Comparison of ENCODE assay signal across 2 cellular contexts in the genomic region with DNA sequence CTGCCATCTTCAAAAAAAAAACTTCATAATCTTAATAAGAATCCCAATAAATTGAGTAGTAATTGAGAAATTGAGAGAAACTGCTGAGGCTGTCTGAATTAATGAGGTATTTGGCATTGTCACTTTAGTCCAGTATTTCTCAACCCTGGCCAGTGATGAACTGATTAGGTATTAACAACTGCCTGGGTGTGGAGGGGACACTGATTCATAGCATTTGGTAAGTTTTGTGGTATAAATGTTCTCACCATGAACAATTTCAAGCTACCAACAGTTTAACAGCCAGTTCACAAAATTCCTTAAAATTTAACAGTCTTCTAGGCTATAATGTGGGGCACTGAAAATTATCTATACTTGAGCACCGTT.
TF ChIP-seq lines count a peak whose summit lies in the region.

No MANE protein-coding gene starts in this region.

TF ChIP-seq in SK-N-SH, 30 proteins besides CTCF, POLR2A, EP300 and RAD21 (continued from another document):
- TF ChIP-seq REST (IDR thresholded peaks at IDR 0.05; ENCODE audit: low read depth, low read length) (no peak), SMC3 (IDR thresholded peaks at IDR 0.05; ENCODE audit: low read depth, low read length) (no peak), RCOR1 (IDR thresholded peaks at IDR 0.05; ENCODE audit: low read length) (no peak), MEF2A (IDR thresholded peaks at IDR 0.05; ENCODE audit: borderline replicate concordance, low read depth) (no peak), FOXJ3 (CRISPR knock-in tag; IDR thresholded peaks at IDR 0.05) (no peak), ELF1 (IDR thresholded peaks at IDR 0.05) (no peak), RFX5 (IDR thresholded peaks at IDR 0.05; ENCODE audit: low read length) (no peak), SIN3A (IDR thresholded peaks at IDR 0.05; ENCODE audit: borderline replicate concordance, low read depth, low read length) (no peak), MXI1 (IDR thresholded peaks at IDR 0.05; ENCODE audit: low read depth, low read length) (no peak), TAF1 (IDR thresholded peaks at IDR 0.05; ENCODE audit: borderline replicate concordance, low read depth, low read length) (no peak), FOXM1 (IDR thresholded peaks at IDR 0.05; ENCODE audit: low read depth) (no peak), RXRA (IDR thresholded peaks at IDR 0.05; ENCODE audit: borderline replicate concordance, low read depth) (no peak), YY1 (IDR thresholded peaks at IDR 0.05; ENCODE audit: low read depth) (no peak)
- TF ChIP-seq, protein P1, sequence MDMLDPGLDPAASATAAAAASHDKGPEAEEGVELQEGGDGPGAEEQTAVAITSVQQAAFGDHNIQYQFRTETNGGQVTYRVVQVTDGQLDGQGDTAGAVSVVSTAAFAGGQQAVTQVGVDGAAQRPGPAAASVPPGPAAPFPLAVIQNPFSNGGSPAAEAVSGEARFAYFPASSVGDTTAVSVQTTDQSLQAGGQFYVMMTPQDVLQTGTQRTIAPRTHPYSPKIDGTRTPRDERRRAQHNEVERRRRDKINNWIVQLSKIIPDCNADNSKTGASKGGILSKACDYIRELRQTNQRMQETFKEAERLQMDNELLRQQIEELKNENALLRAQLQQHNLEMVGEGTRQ (IDR thresholded peaks at IDR 0.05; ENCODE audit: borderline replicate concordance, low read depth, low read length), result no peak
- TF ChIP-seq, protein P2, sequence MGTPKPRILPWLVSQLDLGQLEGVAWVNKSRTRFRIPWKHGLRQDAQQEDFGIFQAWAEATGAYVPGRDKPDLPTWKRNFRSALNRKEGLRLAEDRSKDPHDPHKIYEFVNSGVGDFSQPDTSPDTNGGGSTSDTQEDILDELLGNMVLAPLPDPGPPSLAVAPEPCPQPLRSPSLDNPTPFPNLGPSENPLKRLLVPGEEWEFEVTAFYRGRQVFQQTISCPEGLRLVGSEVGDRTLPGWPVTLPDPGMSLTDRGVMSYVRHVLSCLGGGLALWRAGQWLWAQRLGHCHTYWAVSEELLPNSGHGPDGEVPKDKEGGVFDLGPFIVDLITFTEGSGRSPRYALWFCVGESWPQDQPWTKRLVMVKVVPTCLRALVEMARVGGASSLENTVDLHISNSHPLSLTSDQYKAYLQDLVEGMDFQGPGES (IDR thresholded peaks at IDR 0.05; ENCODE audit: low read depth, low read length), result no peak

TF ChIP-seq in SK-N-SH treated with all-trans-retinoic acid at 6 μM for 48 hours, 23 proteins besides CTCF, POLR2A, EP300 and RAD21 (continued from another document):
- no peak for TF ChIP-seq CREB5 (CRISPR knock-in tag; IDR thresholded peaks at IDR 0.05; ENCODE audit: low read depth)
- TF ChIP-seq ARNTL (CRISPR knock-in tag; IDR thresholded peaks at IDR 0.05; ENCODE audit: borderline replicate concordance, low read depth), result no peak
- TF ChIP-seq, protein P3, sequence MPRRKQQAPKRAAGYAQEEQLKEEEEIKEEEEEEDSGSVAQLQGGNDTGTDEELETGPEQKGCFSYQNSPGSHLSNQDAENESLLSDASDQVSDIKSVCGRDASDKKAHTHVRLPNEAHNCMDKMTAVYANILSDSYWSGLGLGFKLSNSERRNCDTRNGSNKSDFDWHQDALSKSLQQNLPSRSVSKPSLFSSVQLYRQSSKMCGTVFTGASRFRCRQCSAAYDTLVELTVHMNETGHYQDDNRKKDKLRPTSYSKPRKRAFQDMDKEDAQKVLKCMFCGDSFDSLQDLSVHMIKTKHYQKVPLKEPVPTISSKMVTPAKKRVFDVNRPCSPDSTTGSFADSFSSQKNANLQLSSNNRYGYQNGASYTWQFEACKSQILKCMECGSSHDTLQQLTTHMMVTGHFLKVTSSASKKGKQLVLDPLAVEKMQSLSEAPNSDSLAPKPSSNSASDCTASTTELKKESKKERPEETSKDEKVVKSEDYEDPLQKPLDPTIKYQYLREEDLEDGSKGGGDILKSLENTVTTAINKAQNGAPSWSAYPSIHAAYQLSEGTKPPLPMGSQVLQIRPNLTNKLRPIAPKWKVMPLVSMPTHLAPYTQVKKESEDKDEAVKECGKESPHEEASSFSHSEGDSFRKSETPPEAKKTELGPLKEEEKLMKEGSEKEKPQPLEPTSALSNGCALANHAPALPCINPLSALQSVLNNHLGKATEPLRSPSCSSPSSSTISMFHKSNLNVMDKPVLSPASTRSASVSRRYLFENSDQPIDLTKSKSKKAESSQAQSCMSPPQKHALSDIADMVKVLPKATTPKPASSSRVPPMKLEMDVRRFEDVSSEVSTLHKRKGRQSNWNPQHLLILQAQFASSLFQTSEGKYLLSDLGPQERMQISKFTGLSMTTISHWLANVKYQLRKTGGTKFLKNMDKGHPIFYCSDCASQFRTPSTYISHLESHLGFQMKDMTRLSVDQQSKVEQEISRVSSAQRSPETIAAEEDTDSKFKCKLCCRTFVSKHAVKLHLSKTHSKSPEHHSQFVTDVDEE (CRISPR knock-in tag; IDR thresholded peaks at IDR 0.05), result no peak
- TF ChIP-seq ESRRG (CRISPR knock-in tag; IDR thresholded peaks at IDR 0.05), result no peak
- no peak for TF ChIP-seq CSDC2 (CRISPR knock-in tag; IDR thresholded peaks at IDR 0.05)
- TF ChIP-seq RARB (CRISPR knock-in tag; IDR thresholded peaks at IDR 0.05), result no peak
- no peak for TF ChIP-seq ZNF70 (CRISPR knock-in tag; IDR thresholded peaks at IDR 0.05)
- TF ChIP-seq TCF4 (CRISPR knock-in tag; IDR thresholded peaks at IDR 0.05; ENCODE audit: borderline replicate concordance), result no peak
- no peak for TF ChIP-seq ZC3H10 (CRISPR knock-in tag; IDR thresholded peaks at IDR 0.05)
- TF ChIP-seq ISL1 (CRISPR knock-in tag; IDR thresholded peaks at IDR 0.05), result no peak
- TF ChIP-seq PPARA (CRISPR knock-in tag; IDR thresholded peaks at IDR 0.05; ENCODE audit: borderline replicate concordance), result no peak
- TF ChIP-seq GLIS3 (CRISPR knock-in tag; IDR thresholded peaks at IDR 0.05), result no peak
- TF ChIP-seq TOX (CRISPR knock-in tag; IDR thresholded peaks at IDR 0.05; ENCODE audit: borderline replicate concordance), result no peak
- TF ChIP-seq ZFP3 (CRISPR knock-in tag; IDR thresholded peaks at IDR 0.05), result no peak
- TF ChIP-seq PATZ1 (CRISPR knock-in tag; IDR thresholded peaks at IDR 0.05; ENCODE audit: borderline replicate concordance), result no peak
- no peak for TF ChIP-seq ZNF565 (CRISPR knock-in tag; conservative IDR thresholded peaks at IDR 0.05; ENCODE audit: low read depth)
- no peak for TF ChIP-seq ZFP30 (CRISPR knock-in tag; IDR thresholded peaks at IDR 0.05)
- TF ChIP-seq SNAI2 (CRISPR knock-in tag; IDR thresholded peaks at IDR 0.05), result no peak
